23 cellular contexts compared by ENCODE assay signal in genomic region chr5:61613679-61614078, GRCh38.
"Had no signal": no experiment of that assay in that cellular context is flagged by ENCODE, and none has a peak within 500 bp of the region (broad histone marks: within the 10 kb centered on the region; RNA-seq: fewer than 3 reads in every experiment).

No MANE protein-coding gene starts in this region.

- DNase-seq: effector memory CD4-positive, alpha-beta T cell; foreskin keratinocyte; heart left ventricle; kidney; natural killer cell; occipital lobe; ovary; posterior cingulate gyrus; psoas muscle; right cardiac atrium; sigmoid colon; stimulated activated CD4-positive, alpha-beta T cell treated with anti-CD3 and anti-CD28 coated beads, Interleukin-2, amount 100 ng/mL, for 24 hours; stimulated activated CD4-positive, alpha-beta T cell treated with anti-CD3 and anti-CD28 coated beads, Interleukin-4, amount 100 ng/mL, for 24 hours; stimulated activated naive CD8-positive, alpha-beta T cell treated with anti-CD3 and anti-CD28 coated beads, Interleukin-15, Interleukin-2, amounts not matched to agents 100 U/mL and 50 U/mL, for 24 hours; transverse colon had no signal

- H3K9me3 Mint-ChIP-seq: memory B cell; natural killer cell; stimulated activated effector memory CD8-positive, alpha-beta T cell treated with anti-CD3 and anti-CD28 coated beads, Interleukin-12 subunit alpha, Interleukin-12 subunit beta, amount 100 ng/mL, for 72 hours had no signal

- H3K4me3 ChIP-seq: esophagus muscularis mucosa, gastroesophageal sphincter, heart left ventricle, hepatocyte, lung, ovary, psoas muscle, sigmoid colon, transverse colon, vagina had no signal

- H3K27ac ChIP-seq: esophagus muscularis mucosa, foreskin keratinocyte, gastroesophageal sphincter, heart left ventricle, hepatocyte, ovary, psoas muscle, sigmoid colon, transverse colon, vagina had no signal

- H3K4me3 Mint-ChIP-seq: memory B cell; natural killer cell; stimulated activated effector memory CD8-positive, alpha-beta T cell treated with anti-CD3 and anti-CD28 coated beads, Interleukin-12 subunit alpha, Interleukin-12 subunit beta, amount 100 ng/mL, for 72 hours had no signal

- ATAC-seq: foreskin keratinocyte; gastroesophageal sphincter; heart left ventricle; left lobe of liver; natural killer cell; psoas muscle; right cardiac atrium; stimulated activated effector memory CD8-positive, alpha-beta T cell treated with anti-CD3 and anti-CD28 coated beads, Interleukin-12 subunit alpha, Interleukin-12 subunit beta, amount 100 ng/mL, for 72 hours; stimulated activated naive CD8-positive, alpha-beta T cell treated with anti-CD3 and anti-CD28 coated beads, Interleukin-15, Interleukin-2, amounts not matched to agents 100 U/mL and 50 U/mL, for 24 hours had no signal

- H3K27ac Mint-ChIP-seq: memory B cell; natural killer cell; stimulated activated effector memory CD8-positive, alpha-beta T cell treated with anti-CD3 and anti-CD28 coated beads, Interleukin-12 subunit alpha, Interleukin-12 subunit beta, amount 100 ng/mL, for 72 hours had no signal

- H3K36me3 Mint-ChIP-seq: memory B cell; natural killer cell; stimulated activated effector memory CD8-positive, alpha-beta T cell treated with anti-CD3 and anti-CD28 coated beads, Interleukin-12 subunit alpha, Interleukin-12 subunit beta, amount 100 ng/mL, for 72 hours had no signal

- H3K27me3 ChIP-seq: esophagus muscularis mucosa, gastroesophageal sphincter, heart left ventricle, ovary, sigmoid colon, vagina had no signal

- H3K4me1 Mint-ChIP-seq: memory B cell; natural killer cell; stimulated activated effector memory CD8-positive, alpha-beta T cell treated with anti-CD3 and anti-CD28 coated beads, Interleukin-12 subunit alpha, Interleukin-12 subunit beta, amount 100 ng/mL, for 72 hours had no signal
